14 cellular contexts compared by ENCODE assay signal in genomic region chr6:158016571-158017383, GRCh38. TPM values are rescaled to one million over a fixed set of nuclear protein-coding genes. Genes with fewer than 3 reads are reported as not detected.
A peak's percentile ranks its signal among the peaks of the same experiment; 100 is the strongest.
DNase-seq lines count a peak whose midpoint lies in the region; ATAC-seq and TF ChIP-seq lines count a peak whose summit lies in the region.
"Had no signal": no experiment of that assay in that cellular context is flagged by ENCODE, and none has a peak within 500 bp of the region (broad histone marks: within the 10 kb centered on the region; RNA-seq: fewer than 3 reads in every experiment).

No MANE protein-coding gene starts in this region.

- no peaks in the 10 kb centered on the region for H3K9me3 ChIP-seq in HEK293 (ENCODE audit: control insufficient read depth, insufficient read depth, low read depth, low read length)
- H3K9me3 ChIP-seq in lower lobe of right lung, result no peaks in the 10 kb centered on the region
- H3K9me3 ChIP-seq: SK-N-SH had no signal

- peak overlapping the region; percentile 63 for H3K27ac Mint-ChIP-seq in stimulated activated effector memory CD8-positive, alpha-beta T cell treated with anti-CD3 and anti-CD28 coated beads, Interleukin-12 subunit alpha, Interleukin-12 subunit beta, amount 100 ng/mL, for 72 hours
- H3K27ac Mint-ChIP-seq: activated CD8-positive, alpha-beta memory T cell treated with anti-CD3 and anti-CD28 coated beads, Interleukin-2, amount 10 ng/mL, durations not matched to agents 7 days and 5 days; activated naive CD8-positive, alpha-beta T cell had no signal

- POLR2A ChIA-PET in HEK293 (lab: Yijun Ruan, JAX), result interaction anchor here (0.7 to 1.3 kb wide), 2 partner anchors 9 to 27 kb away, joined by 4 to 7 read pairs; no protein-coding TSS in a partner anchor

- no peak for ATAC-seq in lower lobe of right lung
- no peak for ATAC-seq in stimulated activated effector memory CD8-positive, alpha-beta T cell treated with anti-CD3 and anti-CD28 coated beads, Interleukin-12 subunit alpha, Interleukin-12 subunit beta, amount 100 ng/mL, for 72 hours
- no peak for ATAC-seq in HG03025 (IDR thresholded peaks at IDR 0.05; ENCODE audit: low FRiP score, unreplicated experiment)
- ATAC-seq in HG02759 (IDR thresholded peaks at IDR 0.05; ENCODE audit: unreplicated experiment), result no peak
- ATAC-seq: activated CD8-positive, alpha-beta memory T cell treated with anti-CD3 and anti-CD28 coated beads, Interleukin-2, amount 10 ng/mL, durations not matched to agents 7 days and 5 days had no signal

- intact Hi-C loops in lower lobe of right lung (cut with DNase I), result no loop called here

- H3K4me1 ChIP-seq in HEK293 (ENCODE audit: control insufficient read depth, insufficient read depth, low read length), result no peaks in the 10 kb centered on the region
- peaks cover 9% of the 10 kb centered on the region for H3K4me1 ChIP-seq in lower lobe of right lung

- H3K27ac ChIP-seq in HEK293 (ENCODE audit: extremely low read depth, low read depth, low read length) (no peak overlapping the region), brain microvascular endothelial cell (peak overlapping the region; percentile 60), lower lobe of right lung (no peak overlapping the region)

- no peaks in the 10 kb centered on the region for H3K27me3 ChIP-seq in brain microvascular endothelial cell (replicated peaks)
- no peaks in the 10 kb centered on the region for H3K27me3 ChIP-seq in lower lobe of right lung (ENCODE audit: low read depth)

- TF ChIP-seq CTCF in HEK293 (tag by site-specific recombination; IDR thresholded peaks at IDR 0.05) (no peak), brain microvascular endothelial cell (IDR thresholded peaks at IDR 0.05; ENCODE audit: low read depth, low read length, missing control alignments) (no peak), lower lobe of right lung (IDR thresholded peaks at IDR 0.05) (no peak)

- no peak overlapping the region for H3K4me3 Mint-ChIP-seq in stimulated activated effector memory CD8-positive, alpha-beta T cell treated with anti-CD3 and anti-CD28 coated beads, Interleukin-12 subunit alpha, Interleukin-12 subunit beta, amount 100 ng/mL, for 72 hours
- H3K4me3 Mint-ChIP-seq: activated CD8-positive, alpha-beta memory T cell treated with anti-CD3 and anti-CD28 coated beads, Interleukin-2, amount 10 ng/mL, durations not matched to agents 7 days and 5 days; activated naive CD8-positive, alpha-beta T cell had no signal

- CTCF ChIA-PET in HEK293 (lab: Yijun Ruan, JAX), result interaction anchor here (0.6 to 6.9 kb wide), 3 partner anchors 10 to 70 kb away, joined by 3 to 46 read pairs (median 3); no protein-coding TSS in a partner anchor

- H3K36me3 ChIP-seq in HEK293 (ENCODE audit: control insufficient read depth in 2 of 2, insufficient read depth in 1 of 2, low read length in 2 of 2) (peaks cover 0 to 23% of the 10 kb centered on the region in 2 experiments; a peak in 1 of 3 replicates), brain microvascular endothelial cell (replicated peaks) (peaks cover 47% of the 10 kb centered on the region), lower lobe of right lung (no peaks in the 10 kb centered on the region)

- DNase-seq in brain microvascular endothelial cell (no peak), lower lobe of right lung (peak; percentile 35), NCI-H2171 (lab: John Stamatoyannopoulos, UW) (no peak), AML-193 (lab: John Stamatoyannopoulos, UW) (no peak)
- DNase-seq in stimulated activated effector memory CD8-positive, alpha-beta T cell treated with anti-CD3 and anti-CD28 coated beads, Interleukin-12 subunit alpha, Interleukin-12 subunit beta, amount 100 ng/mL, for 72 hours (ENCODE audit: low spot score in 2 of 2), result no peak
- DNase-seq: activated CD8-positive, alpha-beta memory T cell treated with anti-CD3 and anti-CD28 coated beads, Interleukin-2, amount 10 ng/mL, durations not matched to agents 7 days and 5 days; KG1; NCI-H2029; NK-92 treated with Interleukin-12 subunit alpha and Interleukin-12 subunit beta, amount 100 ng/mL, for 24 hours; SK-N-SH had no signal

- H3K4me3 ChIP-seq in HEK293 (ENCODE audit: low read depth, low read length) (no peak overlapping the region), brain microvascular endothelial cell (ENCODE audit: low read depth, low read length) (peak overlapping the region; percentile 17), lower lobe of right lung (no peak overlapping the region)

- in situ Hi-C loops in brain microvascular endothelial cell (cut with HindIII; ENCODE audit: low pct_ligation_motif_present, low sequenced_read_pairs), result no loop called here

- H3K9me3 Mint-ChIP-seq in stimulated activated effector memory CD8-positive, alpha-beta T cell treated with anti-CD3 and anti-CD28 coated beads, Interleukin-12 subunit alpha, Interleukin-12 subunit beta, amount 100 ng/mL, for 72 hours, result no peaks in the 10 kb centered on the region

- peaks cover 17% of the 10 kb centered on the region for H3K36me3 Mint-ChIP-seq in stimulated activated effector memory CD8-positive, alpha-beta T cell treated with anti-CD3 and anti-CD28 coated beads, Interleukin-12 subunit alpha, Interleukin-12 subunit beta, amount 100 ng/mL, for 72 hours

- H3K4me1 Mint-ChIP-seq in stimulated activated effector memory CD8-positive, alpha-beta T cell treated with anti-CD3 and anti-CD28 coated beads, Interleukin-12 subunit alpha, Interleukin-12 subunit beta, amount 100 ng/mL, for 72 hours, result peaks cover 26% of the 10 kb centered on the region

TF ChIP-seq in HEK293, 187 proteins besides CTCF, POLR2A, EP300 and RAD21:
- TF ChIP-seq ZSCAN4 (tag by site-specific recombination; IDR thresholded peaks at IDR 0.05) (no peak), ZIC2 (tag by site-specific recombination; IDR thresholded peaks at IDR 0.05) (peak; percentile 65), ZFHX2 (tag by site-specific recombination; conservative IDR thresholded peaks at IDR 0.05) (peak; percentile 92), EGR2 (tag by site-specific recombination; IDR thresholded peaks at IDR 0.05; ENCODE audit: low read depth) (peak; percentile 92)
- TF ChIP-seq, protein P1, sequence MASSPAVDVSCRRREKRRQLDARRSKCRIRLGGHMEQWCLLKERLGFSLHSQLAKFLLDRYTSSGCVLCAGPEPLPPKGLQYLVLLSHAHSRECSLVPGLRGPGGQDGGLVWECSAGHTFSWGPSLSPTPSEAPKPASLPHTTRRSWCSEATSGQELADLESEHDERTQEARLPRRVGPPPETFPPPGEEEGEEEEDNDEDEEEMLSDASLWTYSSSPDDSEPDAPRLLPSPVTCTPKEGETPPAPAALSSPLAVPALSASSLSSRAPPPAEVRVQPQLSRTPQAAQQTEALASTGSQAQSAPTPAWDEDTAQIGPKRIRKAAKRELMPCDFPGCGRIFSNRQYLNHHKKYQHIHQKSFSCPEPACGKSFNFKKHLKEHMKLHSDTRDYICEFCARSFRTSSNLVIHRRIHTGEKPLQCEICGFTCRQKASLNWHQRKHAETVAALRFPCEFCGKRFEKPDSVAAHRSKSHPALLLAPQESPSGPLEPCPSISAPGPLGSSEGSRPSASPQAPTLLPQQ (tag by site-specific recombination; IDR thresholded peaks at IDR 0.05), result no peak

RNA-seq across cellular contexts. Expression of gene SYNJ2, which starts 35.1 kb away (rescaled TPM):
- total RNA-seq in lower lobe of right lung, result 4.5 TPM
